In genomic region chr1:245411245-245411644, GRCh38 we compare ENCODE assay signal across 24 cellular contexts.
A peak's percentile ranks its signal among the peaks of the same experiment; 100 is the strongest.
DNase-seq lines count a peak whose midpoint lies in the region; ATAC-seq and TF ChIP-seq lines count a peak whose summit lies in the region.
"Had no signal": no experiment of that assay in that cellular context is flagged by ENCODE, and none has a peak within 500 bp of the region (broad histone marks: within the 10 kb centered on the region; RNA-seq: fewer than 3 reads in every experiment).

No MANE protein-coding gene starts in this region.

- no peaks in the 10 kb centered on the region for H3K36me3 ChIP-seq in brain microvascular endothelial cell (replicated peaks)
- H3K36me3 ChIP-seq: upper lobe of left lung had no signal

- in situ Hi-C loops in brain microvascular endothelial cell (cut with HindIII; ENCODE audit: low pct_ligation_motif_present, low sequenced_read_pairs): no loop called here

- DNase-seq in GM03348 (ENCODE audit: low spot score): peak; percentile 68
- DNase-seq in MV-4-11 (lab: John Stamatoyannopoulos, UW): peak; percentile 31
- DNase-seq in brain microvascular endothelial cell: peak; percentile 11
- DNase-seq in nephron progenitor cell: no peak
- DNase-seq in stimulated activated naive B cell treated with anti-CD40 and anti-IgM and Interleukin-4, amounts not matched to agents 10 μg/mL and 1 μg/mL and 100 μg/mL, for 72 hours: no peak
- DNase-seq in natural killer cell: no peak
- DNase-seq in SHP77 (lab: John Stamatoyannopoulos, UW): no peak
- DNase-seq in NCI-H345 (lab: John Stamatoyannopoulos, UW): no peak
- DNase-seq: activated CD4-positive, alpha-beta T cell treated with anti-CD3 and anti-CD28 coated beads, Interleukin-2, amount 50 U/mL, for 48 hours; activated naive CD4-positive, alpha-beta T cell; anterior cingulate cortex; COR-L47; effector memory CD8-positive, alpha-beta T cell; NCI-H1105; NCI-H524 treated with DMSO at 0.1 percent for 48 hours; small intestine; stimulated activated CD4-positive, alpha-beta T cell treated with anti-CD3 and anti-CD28 coated beads, Interleukin-4, amount 100 ng/mL, for 24 hours; upper lobe of left lung had no signal

- H3K27me3 Mint-ChIP-seq in nephron progenitor cell (ENCODE audit: low read depth, poor library complexity) (no peaks in the 10 kb centered on the region), natural killer cell (ENCODE audit: low read depth in 2 of 2) (no peaks in the 10 kb centered on the region)
- H3K27me3 Mint-ChIP-seq in stimulated activated naive B cell treated with anti-CD40 and anti-IgM and Interleukin-4, amounts not matched to agents 10 μg/mL and 1 μg/mL and 100 μg/mL, for 72 hours: peaks cover 0 to 4% of the 10 kb centered on the region in 2 donors

- H3K36me3 Mint-ChIP-seq in nephron progenitor cell (ENCODE audit: low read depth) (peaks cover 5% of the 10 kb centered on the region), natural killer cell (no peaks in the 10 kb centered on the region)
- no peaks in the 10 kb centered on the region for H3K36me3 Mint-ChIP-seq in stimulated activated naive B cell treated with anti-CD40 and anti-IgM and Interleukin-4, amounts not matched to agents 10 μg/mL and 1 μg/mL and 100 μg/mL, for 72 hours
- H3K36me3 Mint-ChIP-seq: memory B cell; natural killer cell treated with Interleukin-12 subunit alpha and Interleukin-12 subunit beta and Interleukin-15 and Interleukin-18, amount 100 ng/mL, for 72 hours; WTC11 had no signal

- H3K4me3 Mint-ChIP-seq in nephron progenitor cell: peak overlapping the region; percentile 56
- H3K4me3 Mint-ChIP-seq in stimulated activated naive B cell treated with anti-CD40 and anti-IgM and Interleukin-4, amounts not matched to agents 10 μg/mL and 1 μg/mL and 100 μg/mL, for 72 hours: no peak overlapping the region
- no peak overlapping the region for H3K4me3 Mint-ChIP-seq in natural killer cell
- H3K4me3 Mint-ChIP-seq: B cell; effector memory CD8-positive, alpha-beta T cell; memory B cell; natural killer cell treated with Interleukin-12 subunit alpha and Interleukin-12 subunit beta and Interleukin-15 and Interleukin-18, amount 100 ng/mL, for 72 hours; WTC11 had no signal

- H3K9me3 Mint-ChIP-seq in nephron progenitor cell: no peaks in the 10 kb centered on the region
- H3K9me3 Mint-ChIP-seq in stimulated activated naive B cell treated with anti-CD40 and anti-IgM and Interleukin-4, amounts not matched to agents 10 μg/mL and 1 μg/mL and 100 μg/mL, for 72 hours: no peaks in the 10 kb centered on the region
- H3K9me3 Mint-ChIP-seq in natural killer cell: no peaks in the 10 kb centered on the region
- H3K9me3 Mint-ChIP-seq: effector memory CD8-positive, alpha-beta T cell; memory B cell; natural killer cell treated with Interleukin-12 subunit alpha and Interleukin-12 subunit beta and Interleukin-15 and Interleukin-18, amount 100 ng/mL, for 72 hours; WTC11 had no signal

- H3K27ac ChIP-seq in brain microvascular endothelial cell: no peak overlapping the region
- H3K27ac ChIP-seq: upper lobe of left lung had no signal

- H3K4me3 ChIP-seq in brain microvascular endothelial cell (ENCODE audit: low read depth, low read length): no peak overlapping the region
- H3K4me3 ChIP-seq: GM12878, K562, upper lobe of left lung had no signal

- no peak for ATAC-seq in stimulated activated naive B cell treated with anti-CD40 and anti-IgM and Interleukin-4, amounts not matched to agents 10 μg/mL and 1 μg/mL and 100 μg/mL, for 72 hours (replicated peaks)
- no peak for ATAC-seq in natural killer cell
- ATAC-seq: effector memory CD8-positive, alpha-beta T cell; GM12878; K562; WTC11 had no signal

- H3K4me1 Mint-ChIP-seq in nephron progenitor cell (peaks cover 87% of the 10 kb centered on the region), natural killer cell (no peaks in the 10 kb centered on the region)
- H3K4me1 Mint-ChIP-seq in stimulated activated naive B cell treated with anti-CD40 and anti-IgM and Interleukin-4, amounts not matched to agents 10 μg/mL and 1 μg/mL and 100 μg/mL, for 72 hours: no peaks in the 10 kb centered on the region
- H3K4me1 Mint-ChIP-seq: B cell, memory B cell, WTC11 had no signal

- H3K27ac Mint-ChIP-seq in nephron progenitor cell (peak overlapping the region; percentile 93), natural killer cell (no peak overlapping the region)
- no peak overlapping the region for H3K27ac Mint-ChIP-seq in stimulated activated naive B cell treated with anti-CD40 and anti-IgM and Interleukin-4, amounts not matched to agents 10 μg/mL and 1 μg/mL and 100 μg/mL, for 72 hours
- H3K27ac Mint-ChIP-seq: B cell; effector memory CD8-positive, alpha-beta T cell; memory B cell; natural killer cell treated with Interleukin-12 subunit alpha and Interleukin-12 subunit beta and Interleukin-15 and Interleukin-18, amount 100 ng/mL, for 72 hours; WTC11 had no signal

- TF ChIP-seq CTCF in brain microvascular endothelial cell (IDR thresholded peaks at IDR 0.05; ENCODE audit: low read depth, low read length, missing control alignments) (no peak), nephron progenitor cell (IDR thresholded peaks at IDR 0.05) (no peak), natural killer cell (IDR thresholded peaks at IDR 0.05) (no peak)

- intact Hi-C loops in natural killer cell (cut with micrococcal nuclease): no loop called here

- no peaks in the 10 kb centered on the region for H3K27me3 ChIP-seq in brain microvascular endothelial cell (replicated peaks)
- H3K27me3 ChIP-seq: upper lobe of left lung had no signal

Comparison
In these comparisons a context has a peak if more than half of its experiments do, and no peak if none do; other contexts are left out.
1. DNase-seq: peak in GM03348 (single experiment), MV-4-11 (single experiment) and brain microvascular endothelial cell (single experiment); none in nephron progenitor cell (single experiment), stimulated activated naive B cell treated with anti-CD40 and anti-IgM and Interleukin-4, amounts not matched to agents 10 μg/mL and 1 μg/mL and 100 μg/mL, for 72 hours (single experiment), natural killer cell (single experiment), SHP77 (0 of 2) and NCI-H345 (single experiment).